In the genomic region with DNA sequence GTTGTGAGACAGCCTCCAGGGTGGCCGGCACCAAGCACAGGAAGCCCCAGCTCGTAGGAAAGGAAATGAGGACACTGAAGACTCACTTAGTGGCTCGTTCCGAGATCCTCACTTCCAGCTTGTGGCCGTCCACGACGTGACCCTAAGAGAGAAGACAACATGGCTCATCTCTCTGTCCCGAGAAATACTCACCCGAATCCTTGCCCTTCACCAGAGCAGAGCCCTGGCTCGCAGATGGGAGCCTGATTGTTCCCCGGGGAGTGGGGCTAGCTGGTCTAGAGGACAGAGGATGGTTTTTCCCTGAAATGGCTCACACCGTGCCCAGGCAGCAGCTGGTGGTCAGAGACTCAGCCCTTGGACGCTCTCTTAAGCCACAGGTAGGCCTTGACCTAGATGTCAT, we compare ENCODE assay signal across 9 cellular contexts.
"Had no signal": no experiment of that assay in that cellular context is flagged by ENCODE, and none has a peak within 500 bp of the region (broad histone marks: within the 10 kb centered on the region; RNA-seq: fewer than 3 reads in every experiment).

No MANE protein-coding gene starts in this region.

- H3K27ac ChIP-seq: GM23248, HL-60 had no signal

- H3K9me3 ChIP-seq: HAP-1 had no signal

- H2AFZ ChIP-seq: GM23248 had no signal

- H3K27ac Mint-ChIP-seq: HFFc6 had no signal

- H3K4me3 ChIP-seq: GM23248, HAP-1, K562 had no signal

- DNase-seq: GM23248, GOT3, H7, HFFc6, IMR-90 had no signal

- H3K4me3 Mint-ChIP-seq: HFFc6 had no signal

- H3K9me3 Mint-ChIP-seq: HFFc6 had no signal

- H3K4me1 ChIP-seq: HAP-1 had no signal

- ATAC-seq: HCT116, K562 had no signal
